In genomic region chr16:85508993-85509392, GRCh38 we compare ENCODE assay signal across 1 cellular context.
TF ChIP-seq lines count a peak whose summit lies in the region.

No MANE protein-coding gene starts in this region.

TF ChIP-seq in H1, 55 proteins besides CTCF, POLR2A, EP300 and RAD21:
- no peak for TF ChIP-seq KDM1A (IDR thresholded peaks at IDR 0.05; ENCODE audit: borderline replicate concordance, low read length)
- TF ChIP-seq YY1 (IDR thresholded peaks at IDR 0.05; ENCODE audit: low read depth, low read length): no peak
- no peak for TF ChIP-seq CEBPB (IDR thresholded peaks at IDR 0.05; ENCODE audit: low read depth, low read length)
- TF ChIP-seq SP1 (IDR thresholded peaks at IDR 0.05; ENCODE audit: low read depth, low read length): no peak
- TF ChIP-seq POU5F1 (IDR thresholded peaks at IDR 0.05; ENCODE audit: low read depth, low read length): no peak
- TF ChIP-seq TAF1 (IDR thresholded peaks at IDR 0.05; ENCODE audit: low read depth, low read length): no peak
- TF ChIP-seq BRCA1 (IDR thresholded peaks at IDR 0.05; ENCODE audit: low read depth, low read length): no peak
- TF ChIP-seq TEAD4 (IDR thresholded peaks at IDR 0.05; ENCODE audit: low read depth, low read length): no peak
- no peak for TF ChIP-seq E2F6 (IDR thresholded peaks at IDR 0.05)
- no peak for TF ChIP-seq MAFK (IDR thresholded peaks at IDR 0.05; ENCODE audit: low read depth, low read length)
